1 cellular context compared by ENCODE assay signal in the genomic region with DNA sequence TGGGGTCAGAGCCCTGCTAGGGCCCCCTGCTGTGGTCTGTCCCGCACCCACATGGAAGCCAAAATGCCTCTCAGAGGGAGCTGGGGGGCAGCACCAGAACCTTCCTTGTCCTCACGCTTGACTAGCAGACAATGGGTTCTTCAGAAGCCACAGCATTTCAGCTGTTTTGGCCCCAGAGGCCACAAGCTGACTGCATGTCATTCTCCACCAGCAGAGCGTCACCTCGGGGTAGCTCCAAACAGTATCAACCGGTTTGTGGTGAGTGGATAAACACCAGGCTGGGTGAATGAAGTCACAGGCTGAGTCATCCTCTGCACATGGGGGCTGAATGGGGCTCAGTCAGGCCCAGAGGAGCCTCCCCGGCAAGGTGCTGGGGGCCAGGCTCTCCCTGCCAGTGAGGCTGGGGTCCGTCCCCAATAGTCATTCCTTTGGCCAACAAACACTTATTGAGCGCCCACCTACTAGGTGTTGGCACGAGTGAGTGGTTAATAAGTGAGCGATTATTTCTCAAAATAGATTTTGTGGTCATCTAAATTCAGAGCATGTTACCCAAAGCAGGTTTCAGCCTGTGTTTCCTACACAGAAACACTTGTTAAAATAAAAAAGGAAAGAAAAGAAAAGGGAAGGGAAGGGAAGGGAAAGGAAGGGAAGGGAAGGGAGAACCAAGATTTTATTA.
TF ChIP-seq lines count a peak whose summit lies in the region.

No MANE protein-coding gene starts in this region.

TF ChIP-seq in GM12878, 131 proteins besides CTCF, POLR2A, EP300 and RAD21 (continued from another document and continues in another):
- TF ChIP-seq, protein P1, sequence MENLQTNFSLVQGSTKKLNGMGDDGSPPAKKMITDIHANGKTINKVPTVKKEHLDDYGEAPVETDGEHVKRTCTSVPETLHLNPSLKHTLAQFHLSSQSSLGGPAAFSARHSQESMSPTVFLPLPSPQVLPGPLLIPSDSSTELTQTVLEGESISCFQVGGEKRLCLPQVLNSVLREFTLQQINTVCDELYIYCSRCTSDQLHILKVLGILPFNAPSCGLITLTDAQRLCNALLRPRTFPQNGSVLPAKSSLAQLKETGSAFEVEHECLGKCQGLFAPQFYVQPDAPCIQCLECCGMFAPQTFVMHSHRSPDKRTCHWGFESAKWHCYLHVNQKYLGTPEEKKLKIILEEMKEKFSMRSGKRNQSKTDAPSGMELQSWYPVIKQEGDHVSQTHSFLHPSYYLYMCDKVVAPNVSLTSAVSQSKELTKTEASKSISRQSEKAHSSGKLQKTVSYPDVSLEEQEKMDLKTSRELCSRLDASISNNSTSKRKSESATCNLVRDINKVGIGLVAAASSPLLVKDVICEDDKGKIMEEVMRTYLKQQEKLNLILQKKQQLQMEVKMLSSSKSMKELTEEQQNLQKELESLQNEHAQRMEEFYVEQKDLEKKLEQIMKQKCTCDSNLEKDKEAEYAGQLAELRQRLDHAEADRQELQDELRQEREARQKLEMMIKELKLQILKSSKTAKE (IDR thresholded peaks at IDR 0.05; ENCODE audit: low read depth, poor library complexity, severe bottlenecking): peak; percentile 88
- TF ChIP-seq HDAC2 (IDR thresholded peaks at IDR 0.05) (no peak), ZNF622 (IDR thresholded peaks at IDR 0.05) (no peak), CREB1 (IDR thresholded peaks at IDR 0.05; ENCODE audit: low read depth) (peak; percentile 89), NR2C1 (IDR thresholded peaks at IDR 0.05) (no peak), CHD2 (IDR thresholded peaks at IDR 0.05; ENCODE audit: borderline replicate concordance, low read depth, low read length) (peak; percentile 77; the same call in 1 of the 2 replicates), YY1 (IDR thresholded peaks at IDR 0.05; ENCODE audit: low read depth, low read length) (0 out of 2 replicates have a peak, but pooled peaks have one; percentile 24), STAT1 (conservative IDR thresholded peaks at IDR 0.05) (0 out of 2 replicates have a peak, but pooled peaks have one; percentile 13), NKRF (conservative IDR thresholded peaks at IDR 0.05) (no peak; the same call in 1 of the 2 replicates), KDM1A (IDR thresholded peaks at IDR 0.05; ENCODE audit: borderline replicate concordance) (no peak), EZH2 (IDR thresholded peaks at IDR 0.05; ENCODE audit: borderline replicate concordance, control insufficient read depth, low read depth, low read length) (no peak), PML (IDR thresholded peaks at IDR 0.05; ENCODE audit: low read length) (no peak), EED (IDR thresholded peaks at IDR 0.05; ENCODE audit: low read depth) (peak; percentile 82), HDGF (IDR thresholded peaks at IDR 0.05) (0 out of 2 replicates have a peak, but pooled peaks have one; percentile 50), LARP7 (IDR thresholded peaks at IDR 0.05) (peak; percentile 61; the same call in 1 of the 2 replicates), SRF (IDR thresholded peaks at IDR 0.05; ENCODE audit: low read depth in 2 of 2, low read length in 2 of 2) (no peak), GABPA (IDR thresholded peaks at IDR 0.05; ENCODE audit: low read depth) (no peak), BACH1 (IDR thresholded peaks at IDR 0.05; ENCODE audit: borderline replicate concordance) (0 out of 2 replicates have a peak, but pooled peaks have one; percentile 64), TARDBP (IDR thresholded peaks at IDR 0.05; ENCODE audit: borderline replicate concordance) (no peak), FOXK2 (IDR thresholded peaks at IDR 0.05) (peak; percentile 72), TAF1 (IDR thresholded peaks at IDR 0.05; ENCODE audit: borderline replicate concordance, low read depth, low read length) (0 out of 2 replicates have a peak, but pooled peaks have one; percentile 11), MTA2 (IDR thresholded peaks at IDR 0.05; ENCODE audit: low read depth) (peak; percentile 96), ZBTB4 (CRISPR knock-in tag; IDR thresholded peaks at IDR 0.05) (no peak), CREM (IDR thresholded peaks at IDR 0.05; ENCODE audit: low read depth) (peak; percentile 90), E2F8 (IDR thresholded peaks at IDR 0.05; ENCODE audit: low read depth, partially characterized antibody) (no peak), ZNF207 (IDR thresholded peaks at IDR 0.05; ENCODE audit: borderline replicate concordance) (no peak; the same call in 1 of the 2 replicates), IKZF1 (conservative IDR thresholded peaks at IDR 0.05) (peak; percentile 96), TCF12 (IDR thresholded peaks at IDR 0.05; ENCODE audit: low read depth, low read length) (peak; percentile 65), RUNX3 (IDR thresholded peaks at IDR 0.05; ENCODE audit: low read length) (peak; percentile 95)
- TF ChIP-seq, protein P2, sequence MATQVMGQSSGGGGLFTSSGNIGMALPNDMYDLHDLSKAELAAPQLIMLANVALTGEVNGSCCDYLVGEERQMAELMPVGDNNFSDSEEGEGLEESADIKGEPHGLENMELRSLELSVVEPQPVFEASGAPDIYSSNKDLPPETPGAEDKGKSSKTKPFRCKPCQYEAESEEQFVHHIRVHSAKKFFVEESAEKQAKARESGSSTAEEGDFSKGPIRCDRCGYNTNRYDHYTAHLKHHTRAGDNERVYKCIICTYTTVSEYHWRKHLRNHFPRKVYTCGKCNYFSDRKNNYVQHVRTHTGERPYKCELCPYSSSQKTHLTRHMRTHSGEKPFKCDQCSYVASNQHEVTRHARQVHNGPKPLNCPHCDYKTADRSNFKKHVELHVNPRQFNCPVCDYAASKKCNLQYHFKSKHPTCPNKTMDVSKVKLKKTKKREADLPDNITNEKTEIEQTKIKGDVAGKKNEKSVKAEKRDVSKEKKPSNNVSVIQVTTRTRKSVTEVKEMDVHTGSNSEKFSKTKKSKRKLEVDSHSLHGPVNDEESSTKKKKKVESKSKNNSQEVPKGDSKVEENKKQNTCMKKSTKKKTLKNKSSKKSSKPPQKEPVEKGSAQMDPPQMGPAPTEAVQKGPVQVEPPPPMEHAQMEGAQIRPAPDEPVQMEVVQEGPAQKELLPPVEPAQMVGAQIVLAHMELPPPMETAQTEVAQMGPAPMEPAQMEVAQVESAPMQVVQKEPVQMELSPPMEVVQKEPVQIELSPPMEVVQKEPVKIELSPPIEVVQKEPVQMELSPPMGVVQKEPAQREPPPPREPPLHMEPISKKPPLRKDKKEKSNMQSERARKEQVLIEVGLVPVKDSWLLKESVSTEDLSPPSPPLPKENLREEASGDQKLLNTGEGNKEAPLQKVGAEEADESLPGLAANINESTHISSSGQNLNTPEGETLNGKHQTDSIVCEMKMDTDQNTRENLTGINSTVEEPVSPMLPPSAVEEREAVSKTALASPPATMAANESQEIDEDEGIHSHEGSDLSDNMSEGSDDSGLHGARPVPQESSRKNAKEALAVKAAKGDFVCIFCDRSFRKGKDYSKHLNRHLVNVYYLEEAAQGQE (IDR thresholded peaks at IDR 0.05; ENCODE audit: low read depth, low read length): no peak
- TF ChIP-seq, protein P3, sequence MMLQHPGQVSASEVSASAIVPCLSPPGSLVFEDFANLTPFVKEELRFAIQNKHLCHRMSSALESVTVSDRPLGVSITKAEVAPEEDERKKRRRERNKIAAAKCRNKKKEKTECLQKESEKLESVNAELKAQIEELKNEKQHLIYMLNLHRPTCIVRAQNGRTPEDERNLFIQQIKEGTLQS (IDR thresholded peaks at IDR 0.05; ENCODE audit: borderline replicate concordance, extremely low read depth, low read depth, low read length): no peak
- TF ChIP-seq, protein P4, sequence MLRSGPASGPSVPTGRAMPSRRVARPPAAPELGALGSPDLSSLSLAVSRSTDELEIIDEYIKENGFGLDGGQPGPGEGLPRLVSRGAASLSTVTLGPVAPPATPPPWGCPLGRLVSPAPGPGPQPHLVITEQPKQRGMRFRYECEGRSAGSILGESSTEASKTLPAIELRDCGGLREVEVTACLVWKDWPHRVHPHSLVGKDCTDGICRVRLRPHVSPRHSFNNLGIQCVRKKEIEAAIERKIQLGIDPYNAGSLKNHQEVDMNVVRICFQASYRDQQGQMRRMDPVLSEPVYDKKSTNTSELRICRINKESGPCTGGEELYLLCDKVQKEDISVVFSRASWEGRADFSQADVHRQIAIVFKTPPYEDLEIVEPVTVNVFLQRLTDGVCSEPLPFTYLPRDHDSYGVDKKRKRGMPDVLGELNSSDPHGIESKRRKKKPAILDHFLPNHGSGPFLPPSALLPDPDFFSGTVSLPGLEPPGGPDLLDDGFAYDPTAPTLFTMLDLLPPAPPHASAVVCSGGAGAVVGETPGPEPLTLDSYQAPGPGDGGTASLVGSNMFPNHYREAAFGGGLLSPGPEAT (IDR thresholded peaks at IDR 0.05; ENCODE audit: low read depth): peak; percentile 81
- TF ChIP-seq, protein P5, sequence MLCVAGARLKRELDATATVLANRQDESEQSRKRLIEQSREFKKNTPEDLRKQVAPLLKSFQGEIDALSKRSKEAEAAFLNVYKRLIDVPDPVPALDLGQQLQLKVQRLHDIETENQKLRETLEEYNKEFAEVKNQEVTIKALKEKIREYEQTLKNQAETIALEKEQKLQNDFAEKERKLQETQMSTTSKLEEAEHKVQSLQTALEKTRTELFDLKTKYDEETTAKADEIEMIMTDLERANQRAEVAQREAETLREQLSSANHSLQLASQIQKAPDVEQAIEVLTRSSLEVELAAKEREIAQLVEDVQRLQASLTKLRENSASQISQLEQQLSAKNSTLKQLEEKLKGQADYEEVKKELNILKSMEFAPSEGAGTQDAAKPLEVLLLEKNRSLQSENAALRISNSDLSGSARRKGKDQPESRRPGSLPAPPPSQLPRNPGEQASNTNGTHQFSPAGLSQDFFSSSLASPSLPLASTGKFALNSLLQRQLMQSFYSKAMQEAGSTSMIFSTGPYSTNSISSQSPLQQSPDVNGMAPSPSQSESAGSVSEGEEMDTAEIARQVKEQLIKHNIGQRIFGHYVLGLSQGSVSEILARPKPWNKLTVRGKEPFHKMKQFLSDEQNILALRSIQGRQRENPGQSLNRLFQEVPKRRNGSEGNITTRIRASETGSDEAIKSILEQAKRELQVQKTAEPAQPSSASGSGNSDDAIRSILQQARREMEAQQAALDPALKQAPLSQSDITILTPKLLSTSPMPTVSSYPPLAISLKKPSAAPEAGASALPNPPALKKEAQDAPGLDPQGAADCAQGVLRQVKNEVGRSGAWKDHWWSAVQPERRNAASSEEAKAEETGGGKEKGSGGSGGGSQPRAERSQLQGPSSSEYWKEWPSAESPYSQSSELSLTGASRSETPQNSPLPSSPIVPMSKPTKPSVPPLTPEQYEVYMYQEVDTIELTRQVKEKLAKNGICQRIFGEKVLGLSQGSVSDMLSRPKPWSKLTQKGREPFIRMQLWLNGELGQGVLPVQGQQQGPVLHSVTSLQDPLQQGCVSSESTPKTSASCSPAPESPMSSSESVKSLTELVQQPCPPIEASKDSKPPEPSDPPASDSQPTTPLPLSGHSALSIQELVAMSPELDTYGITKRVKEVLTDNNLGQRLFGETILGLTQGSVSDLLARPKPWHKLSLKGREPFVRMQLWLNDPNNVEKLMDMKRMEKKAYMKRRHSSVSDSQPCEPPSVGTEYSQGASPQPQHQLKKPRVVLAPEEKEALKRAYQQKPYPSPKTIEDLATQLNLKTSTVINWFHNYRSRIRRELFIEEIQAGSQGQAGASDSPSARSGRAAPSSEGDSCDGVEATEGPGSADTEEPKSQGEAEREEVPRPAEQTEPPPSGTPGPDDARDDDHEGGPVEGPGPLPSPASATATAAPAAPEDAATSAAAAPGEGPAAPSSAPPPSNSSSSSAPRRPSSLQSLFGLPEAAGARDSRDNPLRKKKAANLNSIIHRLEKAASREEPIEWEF (IDR thresholded peaks at IDR 0.05; ENCODE audit: insufficient replicate concordance, low read depth, low read length): peak; percentile 41
